In the genomic region with DNA sequence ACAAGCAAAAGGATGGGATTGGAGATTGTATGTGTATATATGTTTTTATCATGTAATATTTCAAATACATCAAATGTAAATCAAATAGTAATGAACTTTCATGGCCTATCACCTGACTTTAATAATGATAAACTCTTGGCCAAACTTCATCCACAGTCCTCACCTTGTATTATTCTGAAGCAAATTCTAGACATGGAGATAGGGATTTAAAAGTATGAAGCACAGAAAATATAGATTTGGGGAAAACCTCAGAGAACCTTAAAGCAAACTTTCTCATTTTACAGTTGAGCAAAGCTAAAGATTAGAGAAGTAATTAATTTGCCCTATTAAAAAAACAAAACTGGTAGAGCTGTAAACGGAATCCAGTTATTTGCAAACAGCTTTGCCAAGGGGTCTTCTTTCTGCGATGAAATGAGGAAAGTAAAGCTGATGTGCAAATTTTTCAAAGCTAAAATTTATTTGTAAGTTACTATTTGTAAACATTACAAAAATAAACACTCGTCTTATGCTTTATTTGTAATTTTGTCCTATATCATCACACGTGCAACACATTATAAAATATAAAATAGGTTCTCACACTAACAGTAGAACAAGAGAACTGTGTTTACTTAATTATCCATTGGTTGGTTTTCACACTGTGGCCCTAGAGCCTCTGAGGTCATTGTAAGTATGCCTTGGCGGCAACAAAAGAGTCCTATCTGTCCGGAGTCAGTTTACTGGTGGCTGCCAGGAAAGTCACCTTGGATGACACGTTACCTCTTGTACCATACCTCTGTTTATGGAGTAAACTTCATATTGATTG, we compare ENCODE assay signal across 12 cellular contexts. TPM values are rescaled to one million over a fixed set of nuclear protein-coding genes. Genes with fewer than 3 reads are reported as not detected.
DNase-seq lines count a peak whose midpoint lies in the region; ATAC-seq and TF ChIP-seq lines count a peak whose summit lies in the region.
"Had no signal": no experiment of that assay in that cellular context is flagged by ENCODE, and none has a peak within 500 bp of the region (broad histone marks: within the 10 kb centered on the region; RNA-seq: fewer than 3 reads in every experiment).

No MANE protein-coding gene starts in this region.

- ATAC-seq in natural killer cell treated with Interleukin-12 subunit alpha and Interleukin-12 subunit beta and Interleukin-15 and Interleukin-18, amount 100 ng/mL, for 72 hours: no peak
- no peak for ATAC-seq in natural killer cell
- ATAC-seq in right lobe of liver: peak; percentile 85 to 92 (median 90)
- ATAC-seq: effector memory CD8-positive, alpha-beta T cell had no signal

- H3K36me3 ChIP-seq in adrenal gland (replicated peaks in 1 of 2): no peaks in the 10 kb centered on the region
- no peaks in the 10 kb centered on the region for H3K36me3 ChIP-seq in right lobe of liver

- H3K27ac Mint-ChIP-seq in natural killer cell treated with Interleukin-12 subunit alpha and Interleukin-12 subunit beta and Interleukin-15 and Interleukin-18, amount 100 ng/mL, for 72 hours: peak overlapping the region; percentile 42 to 45
- no peak overlapping the region for H3K27ac Mint-ChIP-seq in natural killer cell
- H3K27ac Mint-ChIP-seq: effector memory CD8-positive, alpha-beta T cell had no signal

- WGBS in adrenal gland, 4 donors: 65 to 69% (median 66%) methylated on average over 7 of the region's 7 CpGs
- WGBS in right lobe of liver (ENCODE audit: insufficient coverage, low coverage, low lambda C conversion rate, missing lambda C conversion rate): 60% methylated on average over 7 of the region's 7 CpGs

- TF ChIP-seq POLR2A in adrenal gland (IDR thresholded peaks at IDR 0.05) (no peak), right lobe of liver (IDR thresholded peaks at IDR 0.05) (no peak)

- peaks cover 4 to 7% of the 10 kb centered on the region in 2 donors for H3K4me1 Mint-ChIP-seq in natural killer cell treated with Interleukin-12 subunit alpha and Interleukin-12 subunit beta and Interleukin-15 and Interleukin-18, amount 100 ng/mL, for 72 hours (ENCODE audit: low read depth in 2 of 2)
- H3K4me1 Mint-ChIP-seq in natural killer cell: no peaks in the 10 kb centered on the region

- H3K9me3 ChIP-seq in adrenal gland (replicated peaks in 1 of 3): no peaks in the 10 kb centered on the region
- H3K9me3 ChIP-seq in right lobe of liver: no peaks in the 10 kb centered on the region

- H3K27ac ChIP-seq in adrenal gland: peak overlapping the region; percentile 75 to 93 (median 87)
- no peak overlapping the region for H3K27ac ChIP-seq in right lobe of liver

- no peak for DNase-seq in natural killer cell treated with Interleukin-12 subunit alpha and Interleukin-12 subunit beta and Interleukin-15 and Interleukin-18, amount 100 ng/mL, for 72 hours (ENCODE audit: low spot score)
- DNase-seq in natural killer cell (no peak), adrenal gland (peak; percentile 33 to 76 (median 59)), right lobe of liver (peak in 1 of 3 donors; percentile 52), NCI-H128 (lab: John Stamatoyannopoulos, UW; ENCODE audit: unreplicated experiment) (no peak), SIG-M5 (lab: John Stamatoyannopoulos, UW) (no peak), H4 (ENCODE audit: low spot score) (no peak), mucosa of gallbladder (ENCODE audit: low spot score) (no peak)
- DNase-seq: activated CD4-positive, alpha-beta T cell treated with anti-CD3 and anti-CD28 coated beads for 1 hour; activated T-cell treated with anti-CD3 and anti-CD28 coated beads, Interleukin-2, amount 50 U/mL, for 1 hour; DMS79 treated with DMSO at 0.1 percent for 48 hours; effector memory CD8-positive, alpha-beta T cell had no signal

- peak overlapping the region; percentile 0 for H3K4me3 Mint-ChIP-seq in natural killer cell treated with Interleukin-12 subunit alpha and Interleukin-12 subunit beta and Interleukin-15 and Interleukin-18, amount 100 ng/mL, for 72 hours
- no peak overlapping the region for H3K4me3 Mint-ChIP-seq in natural killer cell
- H3K4me3 Mint-ChIP-seq: effector memory CD8-positive, alpha-beta T cell had no signal

- H3K4me3 ChIP-seq in adrenal gland: no peak overlapping the region
- no peak overlapping the region for H3K4me3 ChIP-seq in right lobe of liver

- H3K4me1 ChIP-seq in adrenal gland (replicated peaks in 1 of 2) (peaks cover 26% of the 10 kb centered on the region in 2 donors), right lobe of liver (peaks cover 0 to 9% (median 0%) of the 10 kb centered on the region in 4 donors)

- H3K9me3 Mint-ChIP-seq in natural killer cell treated with Interleukin-12 subunit alpha and Interleukin-12 subunit beta and Interleukin-15 and Interleukin-18, amount 100 ng/mL, for 72 hours: no peaks in the 10 kb centered on the region
- H3K9me3 Mint-ChIP-seq in natural killer cell: no peaks in the 10 kb centered on the region
- H3K9me3 Mint-ChIP-seq: effector memory CD8-positive, alpha-beta T cell had no signal

- H3K27me3 ChIP-seq in adrenal gland (no peaks in the 10 kb centered on the region), right lobe of liver (no peaks in the 10 kb centered on the region)

- intact Hi-C loops in natural killer cell (cut with micrococcal nuclease): no loop called here
- intact Hi-C loops in adrenal gland (cut with DNase I): no loop called here
- intact Hi-C loops in right lobe of liver (cut with DNase I): no loop called here

- no peak for TF ChIP-seq CTCF in natural killer cell (IDR thresholded peaks at IDR 0.05)
- no peak for TF ChIP-seq CTCF in adrenal gland (IDR thresholded peaks at IDR 0.05)
- TF ChIP-seq CTCF in right lobe of liver (IDR thresholded peaks at IDR 0.05): no peak

- no peaks in the 10 kb centered on the region for H3K36me3 Mint-ChIP-seq in natural killer cell treated with Interleukin-12 subunit alpha and Interleukin-12 subunit beta and Interleukin-15 and Interleukin-18, amount 100 ng/mL, for 72 hours
- H3K36me3 Mint-ChIP-seq in natural killer cell: no peaks in the 10 kb centered on the region

- no peaks in the 10 kb centered on the region for H3K27me3 Mint-ChIP-seq in natural killer cell treated with Interleukin-12 subunit alpha and Interleukin-12 subunit beta and Interleukin-15 and Interleukin-18, amount 100 ng/mL, for 72 hours
- H3K27me3 Mint-ChIP-seq in natural killer cell (ENCODE audit: low read depth in 2 of 2): no peaks in the 10 kb centered on the region
- H3K27me3 Mint-ChIP-seq: effector memory CD8-positive, alpha-beta T cell had no signal

RNA-seq across cellular contexts. Expression of gene KIF14, which starts 20.0 kb away (rescaled TPM):
- 10 to 100 TPM in 1 of 2 donors, 1 to 10 TPM in 1; 8.7 to 18.5 TPM for total RNA-seq in natural killer cell treated with Interleukin-12 subunit alpha and Interleukin-12 subunit beta and Interleukin-15 and Interleukin-18, amount 100 ng/mL, for 72 hours
- under 1 TPM; 0.40 to 0.48 (median 0.40) TPM for total RNA-seq in natural killer cell
- total RNA-seq in adrenal gland: 1 to 10 TPM in 2 of 8 donors, under 1 TPM in 6; 0.11 to 1.2 (median 0.33) TPM
- under 1 TPM; 0.07 to 0.33 (median 0.08) TPM for polyA plus RNA-seq in adrenal gland
- total RNA-seq in right lobe of liver: under 1 TPM; 0.15 to 0.49 (median 0.38) TPM
- 10.4 and 13.5 TPM in 2 replicates for total RNA-seq in H4 (2014; rRNA removed; shearing (Covaris generic))
- total RNA-seq in mucosa of gallbladder: 0.43 TPM

RNA-seq across cellular contexts. Expression of gene DDX59, which starts 29.1 kb away (rescaled TPM):
- 10 to 100 TPM; 24.3 to 27.5 TPM for total RNA-seq in natural killer cell treated with Interleukin-12 subunit alpha and Interleukin-12 subunit beta and Interleukin-15 and Interleukin-18, amount 100 ng/mL, for 72 hours
- total RNA-seq in natural killer cell: 10 to 100 TPM; 31.9 to 39.9 (median 38.7) TPM
- 10 to 100 TPM; 13.5 to 32.0 (median 24.0) TPM for total RNA-seq in adrenal gland
- 10 to 100 TPM; 34.5 to 46.1 (median 36.9) TPM for polyA plus RNA-seq in adrenal gland
- 10 to 100 TPM in 1 of 6 experiments, 1 to 10 TPM in 5; 6.7 to 12.4 (median 8.8) TPM for total RNA-seq in right lobe of liver
- 16.3 and 18.8 TPM in 2 replicates for total RNA-seq in H4 (2014; rRNA removed; shearing (Covaris generic))
- total RNA-seq in mucosa of gallbladder: 15.4 TPM

Comparison
In these comparisons a context has a peak if more than half of its experiments do, and no peak if none do; other contexts are left out.
1. H3K27ac Mint-ChIP-seq: peak in natural killer cell treated with Interleukin-12 subunit alpha and Interleukin-12 subunit beta and Interleukin-15 and Interleukin-18, amount 100 ng/mL, for 72 hours (2 of 2); none in natural killer cell (0 of 2).
2. ATAC-seq: peak in right lobe of liver (4 of 4); none in natural killer cell treated with Interleukin-12 subunit alpha and Interleukin-12 subunit beta and Interleukin-15 and Interleukin-18, amount 100 ng/mL, for 72 hours (0 of 2) and natural killer cell (0 of 3).
3. DNase-seq: peak in adrenal gland (7 of 7); none in natural killer cell treated with Interleukin-12 subunit alpha and Interleukin-12 subunit beta and Interleukin-15 and Interleukin-18, amount 100 ng/mL, for 72 hours (single experiment), natural killer cell (single experiment), NCI-H128 (single experiment), SIG-M5 (single experiment), H4 (single experiment) and mucosa of gallbladder (single experiment).
4. H3K27ac ChIP-seq: peak in adrenal gland (5 of 5); none in right lobe of liver (0 of 3).